In the genomic region with DNA sequence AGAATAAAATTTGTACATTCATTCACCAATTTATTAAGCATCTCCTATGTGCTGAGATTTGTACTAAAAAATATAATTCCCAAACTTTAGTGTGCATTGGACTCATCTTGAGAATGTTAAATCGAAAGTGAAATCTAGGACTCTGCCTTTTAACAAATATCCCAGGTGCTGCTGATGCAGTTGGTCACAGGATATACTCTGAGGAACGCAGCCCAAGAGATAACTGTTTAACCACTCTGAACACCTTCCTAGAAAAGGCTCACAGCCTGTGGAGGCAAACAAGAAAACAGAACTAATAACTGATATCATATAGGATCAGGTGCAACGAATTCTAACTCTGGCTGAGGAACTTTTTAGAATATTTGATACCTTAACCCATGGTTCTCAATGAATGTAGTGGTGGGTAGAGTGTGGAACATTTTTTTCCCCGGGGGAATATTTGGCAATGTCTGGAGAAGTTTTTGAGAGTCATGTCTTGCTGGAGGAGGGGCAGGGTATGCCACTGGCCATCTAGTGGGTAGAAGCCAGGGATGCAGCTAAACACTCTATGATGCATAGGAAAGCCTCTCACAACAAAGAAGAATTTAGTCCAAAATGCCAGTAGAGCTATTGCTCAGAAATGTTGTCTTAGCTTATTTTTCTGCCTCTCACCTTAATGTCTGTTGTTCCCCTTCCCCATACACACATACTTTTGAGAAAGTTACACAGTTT, we compare ENCODE assay signal across 10 cellular contexts.
DNase-seq lines count a peak whose midpoint lies in the region; ATAC-seq and TF ChIP-seq lines count a peak whose summit lies in the region.
"Had no signal": no experiment of that assay in that cellular context is flagged by ENCODE, and none has a peak within 500 bp of the region (broad histone marks: within the 10 kb centered on the region; RNA-seq: fewer than 3 reads in every experiment).

No MANE protein-coding gene starts in this region.

- no peak overlapping the region for H2AFZ ChIP-seq in KMS-11 (ENCODE audit: low read depth)

- no peaks in the 10 kb centered on the region for H3K27me3 Mint-ChIP-seq in activated naive CD8-positive, alpha-beta T cell treated with anti-CD3 and anti-CD28 coated beads, Interleukin-2, amount 50 U/mL, for 24 hours
- no peaks in the 10 kb centered on the region for H3K27me3 Mint-ChIP-seq in neural crest cell (ENCODE audit: low read depth)

- peaks cover 14% of the 10 kb centered on the region for H3K36me3 Mint-ChIP-seq in activated naive CD8-positive, alpha-beta T cell treated with anti-CD3 and anti-CD28 coated beads, Interleukin-2, amount 50 U/mL, for 24 hours (ENCODE audit: low read depth)
- H3K36me3 Mint-ChIP-seq in neural crest cell (ENCODE audit: low read depth): peaks cover 3% of the 10 kb centered on the region

- H3K4me3 ChIP-seq in KMS-11 (IDR thresholded peaks at IDR 0.05; ENCODE audit: insufficient read depth, low read depth, low read length): no peak overlapping the region
- H3K4me3 ChIP-seq: upper lobe of left lung had no signal

- H3K36me3 ChIP-seq in KMS-11 (ENCODE audit: insufficient read depth): no peaks in the 10 kb centered on the region
- H3K36me3 ChIP-seq: upper lobe of left lung had no signal

- no peak overlapping the region for H3K27ac Mint-ChIP-seq in activated naive CD8-positive, alpha-beta T cell treated with anti-CD3 and anti-CD28 coated beads, Interleukin-2, amount 50 U/mL, for 24 hours
- H3K27ac Mint-ChIP-seq in neural crest cell (ENCODE audit: unreplicated experiment): no peak overlapping the region

- peaks cover 3% of the 10 kb centered on the region for H3K9me3 Mint-ChIP-seq in activated naive CD8-positive, alpha-beta T cell treated with anti-CD3 and anti-CD28 coated beads, Interleukin-2, amount 50 U/mL, for 24 hours
- H3K9me3 Mint-ChIP-seq in neural crest cell: no peaks in the 10 kb centered on the region

- H3K9ac ChIP-seq in KMS-11: no peak overlapping the region

- peaks cover 13% of the 10 kb centered on the region for H3K4me1 ChIP-seq in KMS-11 (ENCODE audit: low read depth, poor library complexity, severe bottlenecking)
- H3K4me1 ChIP-seq: upper lobe of left lung had no signal

- peak overlapping the region; percentile 16; the same call in 1 of the 2 replicates for H3K27ac ChIP-seq in KMS-11
- H3K27ac ChIP-seq: epithelial cell of prostate, upper lobe of left lung had no signal

- TF ChIP-seq CTCF in KMS-11 (conservative IDR thresholded peaks at IDR 0.05; ENCODE audit: low read depth, low read length) (no peak), neural crest cell (conservative IDR thresholded peaks at IDR 0.05) (peak; percentile 16)

- H3K4me2 ChIP-seq in KMS-11: peak overlapping the region; percentile 52

- no peaks in the 10 kb centered on the region for H3K79me2 ChIP-seq in KMS-11 (ENCODE audit: insufficient read depth, low read depth)

- H3K4me1 Mint-ChIP-seq in activated naive CD8-positive, alpha-beta T cell treated with anti-CD3 and anti-CD28 coated beads, Interleukin-2, amount 50 U/mL, for 24 hours: peaks cover 18% of the 10 kb centered on the region
- peaks cover 4% of the 10 kb centered on the region for H3K4me1 Mint-ChIP-seq in neural crest cell

- H3K27me3 ChIP-seq in KMS-11 (ENCODE audit: insufficient read depth, low read depth): no peaks in the 10 kb centered on the region
- H3K27me3 ChIP-seq: upper lobe of left lung had no signal

- no peak for DNase-seq in activated naive CD8-positive, alpha-beta T cell treated with anti-CD3 and anti-CD28 coated beads, Interleukin-2, amount 50 U/mL, for 24 hours
- DNase-seq in neural crest cell (ENCODE audit: low read depth, low spot score) (no peak), NCI-H2081 (lab: John Stamatoyannopoulos, UW) (no peak), left colon (no peak)
- DNase-seq: stimulated activated CD4-positive, alpha-beta T cell treated with anti-CD3 and anti-CD28 coated beads, Interleukin-2, amount 100 ng/mL, for 24 hours; upper lobe of left lung had no signal

- peak overlapping the region; percentile 4 for H3K4me3 Mint-ChIP-seq in activated naive CD8-positive, alpha-beta T cell treated with anti-CD3 and anti-CD28 coated beads, Interleukin-2, amount 50 U/mL, for 24 hours
- no peak overlapping the region for H3K4me3 Mint-ChIP-seq in neural crest cell

- no peaks in the 10 kb centered on the region for H4K20me1 ChIP-seq in KMS-11 (ENCODE audit: insufficient read depth)

- intact Hi-C loops in left colon (cut with DNase I, micrococcal nuclease): no loop called here

- ATAC-seq in GM18867 (IDR thresholded peaks at IDR 0.05; ENCODE audit: unreplicated experiment) (peak; percentile 56), left colon (no peak), HG02852 (IDR thresholded peaks at IDR 0.05; ENCODE audit: unreplicated experiment) (no peak)
- peak; percentile 28 for ATAC-seq in activated naive CD8-positive, alpha-beta T cell treated with anti-CD3 and anti-CD28 coated beads, Interleukin-2, amount 50 U/mL, for 24 hours

Comparison
In these comparisons a context has a peak if more than half of its experiments do, and no peak if none do; other contexts are left out.
1. ATAC-seq: peak in GM18867 (single experiment) and activated naive CD8-positive, alpha-beta T cell treated with anti-CD3 and anti-CD28 coated beads, Interleukin-2, amount 50 U/mL, for 24 hours (single experiment); none in left colon (single experiment) and HG02852 (single experiment).